Comparison of ENCODE assay signal across 8 cellular contexts in the genomic region with DNA sequence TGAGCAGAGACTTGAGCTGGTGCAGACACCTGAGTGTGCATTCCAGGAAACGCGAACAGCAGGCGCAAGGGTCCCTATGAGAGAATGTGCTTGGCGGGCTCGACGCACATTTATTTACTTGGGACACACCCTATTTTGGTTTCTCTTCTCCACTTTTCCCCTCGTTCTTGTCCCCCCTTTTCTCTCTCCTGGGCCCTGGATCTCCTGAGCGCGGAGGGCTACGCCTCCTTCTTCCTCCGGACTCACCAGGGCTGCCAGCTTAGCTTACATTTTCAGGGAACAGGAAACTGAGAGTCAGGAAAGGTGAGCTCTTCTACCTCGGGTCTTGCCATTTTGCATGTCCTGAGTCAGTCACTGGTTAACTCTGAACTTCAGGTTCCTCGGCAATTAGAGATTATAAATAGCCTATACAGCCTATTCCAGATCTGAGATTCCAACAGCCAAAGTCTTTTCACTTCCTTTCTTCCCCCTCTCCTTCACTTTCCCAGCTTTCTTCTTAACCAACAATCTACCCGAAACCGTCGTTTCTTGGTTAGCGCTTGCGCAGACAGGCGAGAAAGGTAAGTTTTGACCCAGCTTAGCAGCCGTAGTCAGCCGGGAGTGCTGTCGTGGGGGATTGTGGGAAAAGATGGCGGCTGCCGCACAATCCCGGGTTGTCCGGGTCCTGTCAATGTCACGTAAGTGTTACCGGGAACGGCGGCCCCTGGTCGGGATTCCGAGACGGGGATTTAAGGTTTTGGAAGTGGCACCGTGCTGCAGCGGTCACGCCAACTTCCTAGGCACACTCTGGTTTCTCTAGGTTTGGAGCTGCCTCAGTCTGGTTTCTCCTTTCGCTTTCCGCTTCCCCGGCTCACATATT. TPM values are rescaled to one million over a fixed set of nuclear protein-coding genes. Genes with fewer than 3 reads are reported as not detected.
DNase-seq lines count a peak whose midpoint lies in the region; ATAC-seq and TF ChIP-seq lines count a peak whose summit lies in the region.

A gene (minus strand): TSS at position 553 of the 859 bp plus-strand sequence. CDS start 10,855 bp downstream, outside the sequence.
A gene (plus strand): TSS at position 616 of the 859 bp plus-strand sequence. CDS start 13 bp downstream, at position 629.

- CTCF ChIA-PET in naive thymus-derived CD4-positive, alpha-beta T cell (lab: Charles Lee): interaction anchor here (1.0 kb wide), 1 partner anchor 44 kb away, joined by 4 read pairs; no protein-coding TSS in a partner anchor

- no peaks in the 10 kb centered on the region for H3K36me3 ChIP-seq in Peyer's patch
- H3K36me3 ChIP-seq in naive thymus-derived CD4-positive, alpha-beta T cell (ENCODE audit: control insufficient read depth in 2 of 3, insufficient read depth in 3 of 3, low read length in 3 of 3): peaks cover 0 to 3% (median 0%) of the 10 kb centered on the region in 3 experiments

- no peaks in the 10 kb centered on the region for H3K9me3 Mint-ChIP-seq in naive thymus-derived CD4-positive, alpha-beta T cell
- H3K9me3 Mint-ChIP-seq in stimulated activated memory B cell treated with anti-CD40 and anti-IgM and Interleukin-4, amounts not matched to agents 10 μg/mL and 1 μg/mL and 100 μg/mL, for 72 hours: no peaks in the 10 kb centered on the region

- TF ChIP-seq POLR2A in Peyer's patch (IDR thresholded peaks at IDR 0.05): peak; percentile 36 to 49

- DNase-seq in DMS153 (lab: John Stamatoyannopoulos, UW) (peak; percentile 64), KG1 (lab: John Stamatoyannopoulos, UW) (peak; percentile 76), Peyer's patch (peak; percentile 81 to 92 (median 84)), fibroblast of mammary gland (ENCODE audit: low read depth) (peak; percentile 84)
- DNase-seq in activated T-helper 1 cell treated with anti-CD3 and anti-CD28 coated beads, Interleukin-2, amount 50 U/mL, for 16 hours (ENCODE audit: low read depth in 1 of 2, low spot score in 1 of 2): peak; percentile 57 to 58
- DNase-seq in naive thymus-derived CD4-positive, alpha-beta T cell: peak; percentile 53 to 87 (median 84)

- intact Hi-C loops in naive thymus-derived CD4-positive, alpha-beta T cell (cut with micrococcal nuclease): loop anchor here (1.0 to 5.0 kb wide), 9 partner anchors 44 to 1856 kb away; a partner anchor contains a TSS

- peaks cover 0 to 13% (median 0%) of the 10 kb centered on the region in 5 donors for H3K27me3 Mint-ChIP-seq in naive thymus-derived CD4-positive, alpha-beta T cell
- no peaks in the 10 kb centered on the region for H3K27me3 Mint-ChIP-seq in stimulated activated memory B cell treated with anti-CD40 and anti-IgM and Interleukin-4, amounts not matched to agents 10 μg/mL and 1 μg/mL and 100 μg/mL, for 72 hours

- peak within 1 kb of the TSS; percentile 60 to 83 (median 68) for H3K4me3 ChIP-seq in Peyer's patch
- peak within 1 kb of the TSS; percentile 83 for H3K4me3 ChIP-seq in fibroblast of mammary gland (ENCODE audit: control insufficient read depth, low read depth, low read length)
- peak within 1 kb of the TSS; percentile 92 for H3K4me3 ChIP-seq in naive thymus-derived CD4-positive, alpha-beta T cell (ENCODE audit: low read length)

- peaks cover 0 to 14% (median 8%) of the 10 kb centered on the region in 4 donors for H3K4me1 ChIP-seq in Peyer's patch
- H3K4me1 ChIP-seq in naive thymus-derived CD4-positive, alpha-beta T cell (ENCODE audit: control insufficient read depth in 2 of 2, insufficient read depth in 2 of 2, low read length in 2 of 2): peaks cover 14 to 15% of the 10 kb centered on the region in 2 donors

- no peaks in the 10 kb centered on the region for H3K27me3 ChIP-seq in Peyer's patch
- H3K27me3 ChIP-seq in naive thymus-derived CD4-positive, alpha-beta T cell (ENCODE audit: control insufficient read depth in 2 of 2, insufficient read depth in 2 of 2, low read length in 2 of 2): no peaks in the 10 kb centered on the region

- no peaks in the 10 kb centered on the region for H3K9me3 ChIP-seq in Peyer's patch
- no peaks in the 10 kb centered on the region for H3K9me3 ChIP-seq in naive thymus-derived CD4-positive, alpha-beta T cell (ENCODE audit: control insufficient read depth in 2 of 3, low read length in 3 of 3)

- POLR2A ChIA-PET in naive thymus-derived CD4-positive, alpha-beta T cell (lab: Charles Lee): interaction anchor here (0.7 to 2.0 kb wide), 6 partner anchors 10 to 110 kb away, joined by 3 to 7 read pairs (median 3); a partner anchor contains a TSS

- peak within 1 kb of the TSS; percentile 78 to 84 (median 80) for H3K27ac ChIP-seq in Peyer's patch
- H3K27ac ChIP-seq in naive thymus-derived CD4-positive, alpha-beta T cell (ENCODE audit: low read depth, low read length): peak within 1 kb of the TSS; percentile 80

- H3K4me3 Mint-ChIP-seq in naive thymus-derived CD4-positive, alpha-beta T cell: peak within 1 kb of the TSS; percentile 88 to 99 (median 97)
- H3K4me3 Mint-ChIP-seq in stimulated activated memory B cell treated with anti-CD40 and anti-IgM and Interleukin-4, amounts not matched to agents 10 μg/mL and 1 μg/mL and 100 μg/mL, for 72 hours: peak within 1 kb of the TSS; percentile 95

- ATAC-seq in GM21529 (IDR thresholded peaks at IDR 0.05; ENCODE audit: unreplicated experiment): peak; percentile 77
- ATAC-seq in naive thymus-derived CD4-positive, alpha-beta T cell: peak; percentile 97
- ATAC-seq in stimulated activated memory B cell treated with anti-CD40 and anti-IgM and Interleukin-4, amounts not matched to agents 10 μg/mL and 1 μg/mL and 100 μg/mL, for 72 hours: peak; percentile 95

- H3K4me1 Mint-ChIP-seq in naive thymus-derived CD4-positive, alpha-beta T cell: peaks cover 24 to 58% (median 46%) of the 10 kb centered on the region in 7 donors
- H3K4me1 Mint-ChIP-seq in stimulated activated memory B cell treated with anti-CD40 and anti-IgM and Interleukin-4, amounts not matched to agents 10 μg/mL and 1 μg/mL and 100 μg/mL, for 72 hours: peaks cover 53% of the 10 kb centered on the region

- TF ChIP-seq CTCF in Peyer's patch (IDR thresholded peaks at IDR 0.05): peak in 1 of 6 experiments; percentile 5
- TF ChIP-seq CTCF in fibroblast of mammary gland (conservative IDR thresholded peaks at IDR 0.05; ENCODE audit: control insufficient read depth, insufficient read depth, low read depth, low read length): no peak

- H3K36me3 Mint-ChIP-seq in naive thymus-derived CD4-positive, alpha-beta T cell: peaks cover 0 to 7% (median 2%) of the 10 kb centered on the region in 5 donors
- H3K36me3 Mint-ChIP-seq in stimulated activated memory B cell treated with anti-CD40 and anti-IgM and Interleukin-4, amounts not matched to agents 10 μg/mL and 1 μg/mL and 100 μg/mL, for 72 hours: peaks cover 5% of the 10 kb centered on the region

- peak within 1 kb of the TSS; percentile 90 to 99 (median 95) for H3K27ac Mint-ChIP-seq in naive thymus-derived CD4-positive, alpha-beta T cell
- peak within 1 kb of the TSS; percentile 94 for H3K27ac Mint-ChIP-seq in stimulated activated memory B cell treated with anti-CD40 and anti-IgM and Interleukin-4, amounts not matched to agents 10 μg/mL and 1 μg/mL and 100 μg/mL, for 72 hours

RNA-seq across cellular contexts. Expression of the first gene that starts in this region (rescaled TPM):
- 1 to 10 TPM in 2 of 4 donors, under 1 TPM in 1, not detected in 1; 0.67 to 3.0 (median 2.4) TPM for total RNA-seq in Peyer's patch
- total RNA-seq in naive thymus-derived CD4-positive, alpha-beta T cell: 1 to 10 TPM; 1.2 to 6.9 (median 2.5) TPM
- 1 to 10 TPM; 2.5 to 3.9 TPM for polyA plus RNA-seq in naive thymus-derived CD4-positive, alpha-beta T cell

RNA-seq across cellular contexts. Expression of the second gene that starts in this region (rescaled TPM):
- total RNA-seq in Peyer's patch: 10 to 100 TPM; 20.6 to 52.7 (median 34.0) TPM
- 100 to 1,000 TPM in 1 of 5 experiments, 10 to 100 TPM in 4; 55.5 to 103 (median 58.2) TPM for total RNA-seq in naive thymus-derived CD4-positive, alpha-beta T cell
- polyA plus RNA-seq in naive thymus-derived CD4-positive, alpha-beta T cell: 100 to 1,000 TPM; 118 to 121 TPM

Comparison
In these comparisons a context has a peak if more than half of its experiments do, and no peak if none do; other contexts are left out.
1. Peak in every context shown above with its lines: DNase-seq, ATAC-seq, H3K4me3 ChIP-seq and H3K27ac ChIP-seq.